8 cellular contexts compared by ENCODE assay signal in genomic region chr3:49218471-49218989, GRCh38. TPM values are rescaled to one million over a fixed set of nuclear protein-coding genes. Genes with fewer than 3 reads are reported as not detected.
DNase-seq lines count a peak whose midpoint lies in the region; ATAC-seq and TF ChIP-seq lines count a peak whose summit lies in the region.
"Not testable (repeated sequence)": the region's sequence is repeated elsewhere in the genome, so short reads cannot be mapped to it uniquely, and the experiment has no call there.

No MANE protein-coding gene starts in this region.

- H3K9me3 ChIP-seq in SJCRH30 (replicated peaks); lower lobe of right lung; sigmoid colon: not testable (repeated sequence)

- H3K27me3 ChIP-seq in ACC112 (ENCODE audit: insufficient read depth, low read length); SJCRH30; brain microvascular endothelial cell (replicated peaks); lower lobe of right lung (ENCODE audit: low read depth); sigmoid colon: not testable (repeated sequence)

- in situ Hi-C loops in brain microvascular endothelial cell (cut with HindIII; ENCODE audit: low pct_ligation_motif_present, low sequenced_read_pairs) = not testable (repeated sequence)

- not testable (repeated sequence) for TF ChIP-seq CTCF in brain microvascular endothelial cell (IDR thresholded peaks at IDR 0.05; ENCODE audit: low read depth, low read length, missing control alignments); foreskin fibroblast (IDR thresholded peaks at IDR 0.05; ENCODE audit: low read depth, low read length); lower lobe of right lung (IDR thresholded peaks at IDR 0.05); sigmoid colon (IDR thresholded peaks at IDR 0.05)

- H3K79me2 ChIP-seq in ACC112 (ENCODE audit: control insufficient read depth, insufficient read depth, low read length, unreplicated experiment) = not testable (repeated sequence)

- 10 to 31% methylated on average over 6 of the region's 6 CpGs for WGBS in sigmoid colon, 2 donors

- not testable (repeated sequence) for TF ChIP-seq POLR2A in sigmoid colon (IDR thresholded peaks at IDR 0.05)

- DNase-seq in GM04504 (ENCODE audit: low read depth) (peak; percentile 73), NCI-H2029 treated with DMSO at 0.1 percent for 48 hours (lab: John Stamatoyannopoulos, UW) (peak; percentile 46), SJCRH30 (peak; percentile 56 to 57), brain microvascular endothelial cell (peak; percentile 91), foreskin fibroblast (peak; percentile 82 to 88), lower lobe of right lung (peak; percentile 70), sigmoid colon (peak; percentile 92)

- peak; percentile 88 to 93 for ATAC-seq in lower lobe of right lung

- not testable (repeated sequence) for H3K4me3 ChIP-seq in ACC112 (ENCODE audit: low read depth, low read length); SJCRH30; brain microvascular endothelial cell (ENCODE audit: low read depth, low read length); foreskin fibroblast (ENCODE audit: low read depth in 1 of 2, low read length in 2 of 2); lower lobe of right lung; sigmoid colon

- not testable (repeated sequence) for H2AFZ ChIP-seq in ACC112 (ENCODE audit: low read length, unreplicated experiment)

- H3K27ac ChIP-seq in ACC112 (ENCODE audit: low read depth, low read length) = peak overlapping the region; percentile 36
- peak overlapping the region; percentile 26 for H3K27ac ChIP-seq in SJCRH30
- peak overlapping the region; percentile 58 for H3K27ac ChIP-seq in brain microvascular endothelial cell
- peak overlapping the region; percentile 61 for H3K27ac ChIP-seq in lower lobe of right lung
- peak overlapping the region; percentile 77 to 85 (median 84) for H3K27ac ChIP-seq in sigmoid colon

- peaks cover 15% of the 10 kb centered on the region for H3K36me3 ChIP-seq in ACC112 (ENCODE audit: insufficient read depth, low read length)
- H3K36me3 ChIP-seq in SJCRH30; brain microvascular endothelial cell (replicated peaks); lower lobe of right lung; sigmoid colon: not testable (repeated sequence)

- intact Hi-C loops in lower lobe of right lung (cut with DNase I) = not testable (repeated sequence)
- intact Hi-C loops in sigmoid colon (cut with DNase I) = loop anchor here (5.0 kb wide), 2 partner anchors 46 to 59 kb away; partner anchors contain the start of genes C3orf62 and KLHDC8B

- not testable (repeated sequence) for H3K4me1 ChIP-seq in ACC112 (ENCODE audit: control insufficient read depth, insufficient read depth, low read length, unreplicated experiment); SJCRH30
- H3K4me1 ChIP-seq in lower lobe of right lung = peaks cover 16% of the 10 kb centered on the region
- peaks cover 4 to 31% (median 24%) of the 10 kb centered on the region in 4 donors for H3K4me1 ChIP-seq in sigmoid colon

- peak in 3 of 4 donors; percentile 20 to 55 (median 24) for TF ChIP-seq EP300 in sigmoid colon (IDR thresholded peaks at IDR 0.05)

RNA-seq across cellular contexts. Expression of gene KLHDC8B, which starts 47.1 kb away (rescaled TPM):
- total RNA-seq in SJCRH30 (2014; rRNA removed; shearing (Covaris generic)) = 7.8 and 8.6 TPM in 2 replicates
- total RNA-seq in lower lobe of right lung (34.8 TPM), sigmoid colon (100 to 1,000 TPM in 2 of 4 donors, 10 to 100 TPM in 2; 95.3 to 134 (median 98.0) TPM)
- 10 to 100 TPM; 11.3 to 27.6 (median 16.1) TPM for polyA plus RNA-seq in sigmoid colon

RNA-seq across cellular contexts. Expression of gene CCDC71, which starts 52.4 kb away (rescaled TPM):
- total RNA-seq in SJCRH30 (2014; rRNA removed; shearing (Covaris generic)) = 16.0 and 19.3 TPM in 2 replicates
- total RNA-seq in lower lobe of right lung = 23.4 TPM
- total RNA-seq in sigmoid colon = 10 to 100 TPM; 12.5 to 27.3 (median 16.4) TPM
- polyA plus RNA-seq in sigmoid colon = 10 to 100 TPM; 13.4 to 23.0 (median 15.6) TPM

RNA-seq across cellular contexts. Expression of gene C3orf62, which starts 58.5 kb away (rescaled TPM):
- 1.4 and 1.6 TPM in 2 replicates for total RNA-seq in SJCRH30 (2014; rRNA removed; shearing (Covaris generic))
- total RNA-seq in lower lobe of right lung = 10.0 TPM
- total RNA-seq in sigmoid colon = 10 to 100 TPM in 1 of 4 donors, 1 to 10 TPM in 3; 2.5 to 19.4 (median 4.5) TPM
- 1 to 10 TPM; 1.2 to 7.5 (median 1.8) TPM for polyA plus RNA-seq in sigmoid colon

Comparison
In these comparisons a context has a peak if more than half of its experiments do, and no peak if none do; other contexts are left out.
1. H3K27ac ChIP-seq: peak in every context shown above with its lines; median percentile 84 in sigmoid colon; 61 in lower lobe of right lung; 58 in brain microvascular endothelial cell; 36 in ACC112; 26 in SJCRH30.